ENCODE assay signal across 10 cellular contexts in the genomic region with DNA sequence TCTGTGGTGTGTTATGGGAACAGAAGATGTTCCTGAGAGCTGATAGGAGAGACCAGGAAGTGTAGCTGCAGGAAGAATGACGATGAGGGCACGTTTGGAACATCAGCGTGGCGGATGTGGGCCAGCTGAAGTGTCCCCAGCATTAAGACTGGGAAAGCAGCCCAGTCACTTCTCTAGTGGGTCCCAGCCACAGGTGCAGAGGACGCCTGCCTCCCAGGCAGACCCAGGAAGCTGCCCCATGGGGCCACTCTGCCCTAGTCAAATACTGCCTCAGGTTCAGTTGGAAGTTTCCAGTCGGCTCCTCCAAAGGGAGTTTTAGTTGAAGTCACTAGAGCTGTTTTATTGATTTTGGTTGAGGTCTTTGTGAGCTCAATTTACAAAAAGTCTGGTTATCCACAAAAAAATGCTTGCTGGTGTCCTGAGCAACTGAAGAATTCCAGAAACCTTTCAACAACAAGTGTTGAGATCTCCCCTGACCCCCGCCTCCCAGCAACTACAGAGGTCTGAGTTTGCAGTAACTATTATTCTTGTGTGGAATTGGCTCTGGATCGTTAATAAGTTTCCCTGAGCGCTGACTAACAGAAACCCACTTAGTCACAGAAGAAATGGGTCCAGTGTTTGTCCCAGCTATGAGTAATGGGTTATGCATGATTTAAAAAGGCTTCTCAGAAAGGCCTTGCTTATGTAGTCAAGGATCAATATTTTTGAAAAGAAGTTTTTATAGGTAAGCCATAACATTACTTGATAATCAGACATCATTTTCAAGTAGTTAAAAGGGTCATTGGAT.
DNase-seq lines count a peak whose midpoint lies in the region; ATAC-seq and TF ChIP-seq lines count a peak whose summit lies in the region.
"Had no signal": no experiment of that assay in that cellular context is flagged by ENCODE, and none has a peak within 500 bp of the region (broad histone marks: within the 10 kb centered on the region; RNA-seq: fewer than 3 reads in every experiment).

No MANE protein-coding gene starts in this region.

- H3K4me3 ChIP-seq in epithelial cell of proximal tubule (ENCODE audit: low read depth, low read length), result peak overlapping the region; percentile 0

- TF ChIP-seq CTCF in epithelial cell of proximal tubule (conservative IDR thresholded peaks at IDR 0.05; ENCODE audit: low read depth, low read length), result no peak
- TF ChIP-seq CTCF in nephron (IDR thresholded peaks at IDR 0.05; ENCODE audit: unreplicated experiment in 3 of 3), result no peak

- peaks cover 66% of the 10 kb centered on the region for H3K4me1 Mint-ChIP-seq in nephron
- H3K4me1 Mint-ChIP-seq in activated T-cell treated with anti-CD3 and anti-CD28 coated beads, Interleukin-2, amount 50 U/mL, for 24 hours (ENCODE audit: low read depth), result peaks cover 2% of the 10 kb centered on the region

- DNase-seq in AG08396 (ENCODE audit: low spot score), result peak; percentile 56
- DNase-seq in NCI-H345 treated with DMSO at 0.1 percent for 48 hours (lab: John Stamatoyannopoulos, UW; ENCODE audit: unreplicated experiment), result peak; percentile 31
- peak; percentile 97 for DNase-seq in epithelial cell of proximal tubule (ENCODE audit: low read depth)
- DNase-seq in NCI-H1694 (lab: John Stamatoyannopoulos, UW), result no peak
- DNase-seq in NCI-H446 (lab: John Stamatoyannopoulos, UW), result no peak
- no peak for DNase-seq in activated T-cell treated with anti-CD3 and anti-CD28 coated beads, Interleukin-2, amount 50 U/mL, for 24 hours
- DNase-seq: DND-41, NCI-H1930 had no signal

- H3K27me3 Mint-ChIP-seq in nephron (ENCODE audit: low read depth), result no peaks in the 10 kb centered on the region
- no peaks in the 10 kb centered on the region for H3K27me3 Mint-ChIP-seq in activated T-cell treated with anti-CD3 and anti-CD28 coated beads, Interleukin-2, amount 50 U/mL, for 24 hours

- no peaks in the 10 kb centered on the region for H3K9me3 Mint-ChIP-seq in nephron
- no peaks in the 10 kb centered on the region for H3K9me3 Mint-ChIP-seq in activated T-cell treated with anti-CD3 and anti-CD28 coated beads, Interleukin-2, amount 50 U/mL, for 24 hours

- H3K4me3 Mint-ChIP-seq in nephron, result no peak overlapping the region
- H3K4me3 Mint-ChIP-seq in activated T-cell treated with anti-CD3 and anti-CD28 coated beads, Interleukin-2, amount 50 U/mL, for 24 hours, result no peak overlapping the region

- H3K27ac Mint-ChIP-seq in nephron, result peak overlapping the region; percentile 25 to 92 (median 81)
- no peak overlapping the region for H3K27ac Mint-ChIP-seq in activated T-cell treated with anti-CD3 and anti-CD28 coated beads, Interleukin-2, amount 50 U/mL, for 24 hours

- no peak for ATAC-seq in HG03045 (IDR thresholded peaks at IDR 0.05; ENCODE audit: unreplicated experiment)

- peaks cover 39% of the 10 kb centered on the region for H3K36me3 Mint-ChIP-seq in nephron (ENCODE audit: low read depth)
- H3K36me3 Mint-ChIP-seq in activated T-cell treated with anti-CD3 and anti-CD28 coated beads, Interleukin-2, amount 50 U/mL, for 24 hours (ENCODE audit: low read depth), result peaks cover 17% of the 10 kb centered on the region

Comparison
In these comparisons a context has a peak if more than half of its experiments do, and no peak if none do; other contexts are left out.
1. DNase-seq: peak in AG08396 (single experiment), NCI-H345 treated with DMSO at 0.1 percent for 48 hours (single experiment) and epithelial cell of proximal tubule (single experiment); none in NCI-H1694 (single experiment), NCI-H446 (0 of 2) and activated T-cell treated with anti-CD3 and anti-CD28 coated beads, Interleukin-2, amount 50 U/mL, for 24 hours (single experiment).